Comparison of ENCODE assay signal across 14 cellular contexts in genomic region chr2:3547915-3548314, GRCh38. TPM values are rescaled to one million over a fixed set of nuclear protein-coding genes. Genes with fewer than 3 reads are reported as not detected.
"Had no signal": no experiment of that assay in that cellular context is flagged by ENCODE, and none has a peak within 500 bp of the region (broad histone marks: within the 10 kb centered on the region; RNA-seq: fewer than 3 reads in every experiment).

No MANE protein-coding gene starts in this region.

- H3K4me3 Mint-ChIP-seq: activated CD8-positive, alpha-beta T cell treated with anti-CD3 and anti-CD28 coated beads, Interleukin-2, amount 10 ng/mL, durations not matched to agents 7 days and 5 days; activated naive CD8-positive, alpha-beta T cell treated with anti-CD3 and anti-CD28 coated beads, Interleukin-2, amount 10 ng/mL, durations not matched to agents 7 days and 5 days; naive thymus-derived CD4-positive, alpha-beta T cell had no signal

- H3K4me1 ChIP-seq: esophagus muscularis mucosa, parathyroid adenoma had no signal

- H3K27me3 ChIP-seq: esophagus muscularis mucosa, stomach had no signal

- H3K27ac Mint-ChIP-seq: activated CD8-positive, alpha-beta T cell treated with anti-CD3 and anti-CD28 coated beads, Interleukin-2, amount 10 ng/mL, durations not matched to agents 7 days and 5 days; activated naive CD8-positive, alpha-beta T cell treated with anti-CD3 and anti-CD28 coated beads, Interleukin-2, amount 10 ng/mL, durations not matched to agents 7 days and 5 days had no signal

- ATAC-seq: activated CD8-positive, alpha-beta T cell treated with anti-CD3 and anti-CD28 coated beads, Interleukin-2, amount 10 ng/mL, durations not matched to agents 7 days and 5 days; naive thymus-derived CD4-positive, alpha-beta T cell had no signal

- H3K9me3 Mint-ChIP-seq: activated naive CD8-positive, alpha-beta T cell treated with anti-CD3 and anti-CD28 coated beads, Interleukin-2, amount 10 ng/mL, durations not matched to agents 7 days and 5 days; naive thymus-derived CD4-positive, alpha-beta T cell had no signal

- H3K9ac ChIP-seq: parathyroid adenoma had no signal

- H3K27ac ChIP-seq: esophagus muscularis mucosa, parathyroid adenoma, skin epidermis, stomach, thoracic aorta had no signal

- H3K27me3 Mint-ChIP-seq: activated naive CD8-positive, alpha-beta T cell treated with anti-CD3 and anti-CD28 coated beads, Interleukin-2, amount 10 ng/mL, durations not matched to agents 7 days and 5 days; naive thymus-derived CD4-positive, alpha-beta T cell had no signal

- H3K9me3 ChIP-seq: esophagus muscularis mucosa, stomach, thoracic aorta had no signal

- H2AFZ ChIP-seq: parathyroid adenoma had no signal

- DNase-seq: activated CD4-positive, alpha-beta T cell treated with anti-CD3 and anti-CD28 coated beads for 4 hours; activated CD8-positive, alpha-beta T cell treated with anti-CD3 and anti-CD28 coated beads, Interleukin-2, amount 10 ng/mL, durations not matched to agents 7 days and 5 days; activated effector memory CD4-positive, alpha-beta T cell treated with Interleukin-2 at 50 U/mL for 16 hours; activated naive CD8-positive, alpha-beta T cell treated with anti-CD3 and anti-CD28 coated beads, Interleukin-2, amount 10 ng/mL, durations not matched to agents 7 days and 5 days; head of caudate nucleus; naive thymus-derived CD4-positive, alpha-beta T cell; stimulated activated CD4-positive, alpha-beta T cell treated with anti-CD3 and anti-CD28 coated beads, Interleukin-4, amount 100 ng/mL, for 4 hours; stomach; T-helper 9 cell had no signal

- H3K4me3 ChIP-seq: esophagus muscularis mucosa, skin epidermis, stomach, thoracic aorta had no signal

RNA-seq across cellular contexts. Expression of gene COLEC11, which starts 47.0 kb away (rescaled TPM):
- total RNA-seq: activated CD8-positive, alpha-beta T cell treated with anti-CD3 and anti-CD28 coated beads, Interleukin-2, amount 10 ng/mL, durations not matched to agents 7 days and 5 days; mononuclear cell had no signal
